In the genomic region with DNA sequence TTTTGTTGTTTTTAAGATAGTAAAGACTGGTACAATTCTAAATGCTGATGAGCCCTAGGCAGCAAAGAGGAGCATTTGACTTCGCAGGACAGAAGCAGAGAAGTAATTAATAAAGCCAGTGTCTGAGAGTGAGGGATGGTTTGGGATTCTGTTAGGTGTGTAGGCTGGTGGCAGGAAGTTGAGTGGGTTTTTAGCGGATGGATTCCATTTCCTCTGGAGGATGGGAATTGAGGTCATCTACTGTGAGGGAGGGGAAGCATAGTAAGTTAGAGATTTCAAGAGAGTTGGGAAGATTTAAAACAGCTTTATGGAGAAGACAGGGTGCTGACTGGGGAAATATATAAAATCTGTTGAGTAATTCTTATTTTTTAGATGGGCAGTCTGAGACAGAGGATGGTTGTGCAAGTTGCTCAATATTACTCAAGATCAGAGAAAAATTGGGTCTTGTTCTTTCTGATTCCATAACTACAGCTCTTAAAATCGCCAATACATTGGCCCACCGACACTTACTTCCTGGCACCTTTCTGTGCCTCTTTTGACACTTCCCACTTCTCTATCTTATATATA, we compare ENCODE assay signal across 21 cellular contexts. TPM values are rescaled to one million over a fixed set of nuclear protein-coding genes. Genes with fewer than 3 reads are reported as not detected.
DNase-seq lines count a peak whose midpoint lies in the region; ATAC-seq and TF ChIP-seq lines count a peak whose summit lies in the region.
"Had no signal": no experiment of that assay in that cellular context is flagged by ENCODE, and none has a peak within 500 bp of the region (broad histone marks: within the 10 kb centered on the region; RNA-seq: fewer than 3 reads in every experiment).

No MANE protein-coding gene starts in this region.

- H3K4me3 Mint-ChIP-seq in T-cell: no peak overlapping the region
- H3K4me3 Mint-ChIP-seq: memory B cell had no signal

- no peaks in the 10 kb centered on the region for H3K4me1 Mint-ChIP-seq in T-cell
- H3K4me1 Mint-ChIP-seq: memory B cell had no signal

- H4K20me1 ChIP-seq in PC-3 (ENCODE audit: low read length) (no peaks in the 10 kb centered on the region), fibroblast of lung (ENCODE audit: control insufficient read depth, extremely low read depth, insufficient read depth, low read length) (no peaks in the 10 kb centered on the region), osteoblast (ENCODE audit: insufficient read depth, low read length) (no peaks in the 10 kb centered on the region)

- DNase-seq in EH (ENCODE audit: low read depth) (peak; percentile 25), PC-3 (no peak), fibroblast of lung (ENCODE audit: low read depth in 2 of 2) (peak; percentile 33 to 44), osteoblast (ENCODE audit: insufficient read length, low spot score, missing footprints) (no peak), T-cell (no peak)
- DNase-seq: activated effector memory CD4-positive, alpha-beta T cell treated with Interleukin-2 at 50 U/mL for 16 hours; DMS79; dorsolateral prefrontal cortex; NCI-H1417 treated with DMSO at 0.1 percent for 48 hours; NCI-H446; occipital lobe; stimulated activated naive CD4-positive, alpha-beta T cell treated with Interleukin-2 at 50 U/mL for 16 hours; SW 1271 had no signal

- H3K36me3 ChIP-seq in PC-3 (ENCODE audit: low read depth, low read length) (no peaks in the 10 kb centered on the region), fibroblast of lung (ENCODE audit: control insufficient read depth, insufficient read depth, low read length) (no peaks in the 10 kb centered on the region), osteoblast (ENCODE audit: insufficient read depth, low read length) (no peaks in the 10 kb centered on the region)

- intact Hi-C loops in PC-3 (cut with micrococcal nuclease): loop anchor here (5.0 kb wide), 2 partner anchors 136 to 656 kb away; a partner anchor contains a TSS

- ATAC-seq in PC-3 (no peak), GM18498 (IDR thresholded peaks at IDR 0.05; ENCODE audit: unreplicated experiment) (no peak), T-cell (replicated peaks in 1 of 4) (no peak), GM18502 (IDR thresholded peaks at IDR 0.05; ENCODE audit: poor library complexity, unreplicated experiment) (no peak)
- ATAC-seq: K562 had no signal

- CTCF ChIA-PET in PC-3 (lab: Charles Lee) (no interaction called here), T-cell (lab: Charles Lee) (no interaction called here)

- H3K27ac ChIP-seq in PC-3 (ENCODE audit: low read length): peak overlapping the region; percentile 95
- no peak overlapping the region for H3K27ac ChIP-seq in fibroblast of lung (ENCODE audit: insufficient read depth, low read length)
- peak overlapping the region; percentile 87 for H3K27ac ChIP-seq in osteoblast (ENCODE audit: low read depth, low read length)
- H3K27ac ChIP-seq: C4-2B, dorsolateral prefrontal cortex had no signal

- H2AFZ ChIP-seq in PC-3 (ENCODE audit: low read length): no peak overlapping the region; the same call in 1 of the 2 replicates
- no peak overlapping the region for H2AFZ ChIP-seq in fibroblast of lung (ENCODE audit: low read length)
- peak overlapping the region; percentile 52 for H2AFZ ChIP-seq in osteoblast (ENCODE audit: low read length)

- no peak overlapping the region for H3K27ac Mint-ChIP-seq in T-cell
- H3K27ac Mint-ChIP-seq: memory B cell had no signal

- no peaks in the 10 kb centered on the region for H3K27me3 Mint-ChIP-seq in T-cell
- H3K27me3 Mint-ChIP-seq: memory B cell had no signal

- H3K9me3 ChIP-seq in PC-3 (ENCODE audit: low read length) (no peaks in the 10 kb centered on the region), fibroblast of lung (ENCODE audit: control insufficient read depth, insufficient read depth, low read depth, low read length) (no peaks in the 10 kb centered on the region), osteoblast (ENCODE audit: low read depth, low read length) (no peaks in the 10 kb centered on the region)

- peak overlapping the region; percentile 88 for H3K9ac ChIP-seq in PC-3 (ENCODE audit: low read length)
- H3K9ac ChIP-seq in fibroblast of lung (ENCODE audit: insufficient read depth, low read length): no peak overlapping the region

- POLR2A ChIA-PET in PC-3 (lab: Charles Lee; ENCODE audit: unreplicated experiment) (no interaction called here), T-cell (lab: Charles Lee) (no interaction called here)

- no peaks in the 10 kb centered on the region for H3F3A ChIP-seq in PC-3 (ENCODE audit: low read length, unreplicated experiment)

- H3K4me2 ChIP-seq in PC-3 (ENCODE audit: low read length) (peak overlapping the region; percentile 75), fibroblast of lung (ENCODE audit: extremely low read depth, insufficient read depth, low read length) (no peak overlapping the region), osteoblast (ENCODE audit: insufficient read depth, low read length) (peak overlapping the region; percentile 67)

- H3K27me3 ChIP-seq in PC-3 (ENCODE audit: low read length) (no peaks in the 10 kb centered on the region), fibroblast of lung (ENCODE audit: control insufficient read depth, insufficient read depth, low read length) (no peaks in the 10 kb centered on the region), osteoblast (ENCODE audit: insufficient read depth, low read length) (no peaks in the 10 kb centered on the region)
- H3K27me3 ChIP-seq: dorsolateral prefrontal cortex had no signal

- H3K9me3 Mint-ChIP-seq in T-cell: peaks cover under 1 to 17% (median 5%) of the 10 kb centered on the region in 3 donors

- TF ChIP-seq CTCF in PC-3 (conservative IDR thresholded peaks at IDR 0.05; ENCODE audit: low read depth, low read length): no peak
- no peak for TF ChIP-seq CTCF in fibroblast of lung (conservative IDR thresholded peaks at IDR 0.05 in 1 of 2, IDR thresholded peaks at IDR 0.05 in 1 of 2; ENCODE audit: low read depth in 1 of 2, low read length in 2 of 2)
- no peak for TF ChIP-seq CTCF in osteoblast (IDR thresholded peaks at IDR 0.05; ENCODE audit: extremely low read depth, low read depth, low read length)

- BruUV-seq in PC-3 (replicated peaks; lab: Mats Ljungman, UMichigan): no TSS peak

- H3K79me2 ChIP-seq in PC-3 (ENCODE audit: low read length): no peaks in the 10 kb centered on the region
- H3K79me2 ChIP-seq in fibroblast of lung (ENCODE audit: control insufficient read depth, insufficient read depth, low read length): no peaks in the 10 kb centered on the region
- H3K79me2 ChIP-seq in osteoblast (ENCODE audit: insufficient read depth, low read length): no peaks in the 10 kb centered on the region

- H3K36me3 Mint-ChIP-seq in T-cell: no peaks in the 10 kb centered on the region
- H3K36me3 Mint-ChIP-seq: memory B cell had no signal

- peaks cover 45% of the 10 kb centered on the region for H3K4me1 ChIP-seq in PC-3 (ENCODE audit: insufficient read depth, low read length)
- H3K4me1 ChIP-seq in fibroblast of lung (ENCODE audit: control insufficient read depth, extremely low read depth, insufficient read depth, low read length): peaks cover 8% of the 10 kb centered on the region
- peaks cover 39% of the 10 kb centered on the region for H3K4me1 ChIP-seq in osteoblast (ENCODE audit: insufficient read depth, low read length)

- H3K4me3 ChIP-seq in PC-3 (ENCODE audit: low read length) (peak overlapping the region; percentile 30), fibroblast of lung (replicated peaks in 1 of 4; ENCODE audit: control extremely low read depth in 1 of 4, insufficient read depth in 1 of 4, low read depth in 3 of 4, low read length in 4 of 4) (no peak overlapping the region), osteoblast (ENCODE audit: insufficient read depth, low read length) (no peak overlapping the region)
- H3K4me3 ChIP-seq: dorsolateral prefrontal cortex, K562, skin epidermis had no signal

- H3K9me2 ChIP-seq in PC-3 (replicated peaks; ENCODE audit: low read length): no peaks in the 10 kb centered on the region

RNA-seq across cellular contexts. Expression of a gene that starts 48.8 kb away (rescaled TPM):
- total RNA-seq in PC-3 (2014; rRNA removed) (not detected in 2 replicates), fibroblast of lung (not detected in 2 replicates), osteoblast (under 0.01 TPM in 1 of 2 replicates, not detected in the other), T-cell (under 1 TPM in 1 of 5 donors, not detected in 4; 0.82 TPM)
- not detected in 2 replicates for polyA plus RNA-seq in fibroblast of lung
- polyA plus RNA-seq in fibroblast of lung (2012): not detected in 2 replicates
- not detected in 2 replicates for polyA minus RNA-seq in fibroblast of lung (ENCODE audit: low replicate concordance)
- total RNA-seq: activated CD8-positive, alpha-beta memory T cell treated with anti-CD3 and anti-CD28 coated beads for 36 hours; dorsolateral prefrontal cortex; K562; occipital lobe; OCI-LY7 had no signal
- polyA plus RNA-seq: K562 had no signal

Comparison
In these comparisons a context has a peak if more than half of its experiments do, and no peak if none do; other contexts are left out.
1. DNase-seq: peak in EH (single experiment) and fibroblast of lung (2 of 2); none in PC-3 (single experiment), osteoblast (single experiment) and T-cell (0 of 34).